ENCODE assay signal across 26 cellular contexts in genomic region chr17:17161121-17161520, GRCh38.
"Had no signal": no experiment of that assay in that cellular context is flagged by ENCODE, and none has a peak within 500 bp of the region (broad histone marks: within the 10 kb centered on the region; RNA-seq: fewer than 3 reads in every experiment).

No MANE protein-coding gene starts in this region.

- H3K4me1 Mint-ChIP-seq: mesothelial cell of epicardium had no signal

- H3K27me3 Mint-ChIP-seq: naive B cell had no signal

- DNase-seq: dermis blood vessel endothelial cell; effector memory CD4-positive, alpha-beta T cell; foreskin keratinocyte; glutamatergic neuron; hippocampal formation; kidney glomerular epithelial cell; mesenchymal stem cell; mucosa of descending colon; naive B cell; nephron progenitor cell; nucleus accumbens; stimulated activated CD4-positive, alpha-beta T cell treated with anti-CD3 and anti-CD28 coated beads, Interleukin-2, amount 100 ng/mL, for 24 hours; stimulated activated CD4-positive, alpha-beta T cell treated with anti-CD3 and anti-CD28 coated beads, Interleukin-4, amount 100 ng/mL, for 24 hours; stimulated activated naive CD8-positive, alpha-beta T cell treated with anti-CD3 and anti-CD28 coated beads, Interleukin-15, Interleukin-2, amounts not matched to agents 100 U/mL and 50 U/mL, for 24 hours; testis; upper lobe of left lung had no signal

- H3K4me3 Mint-ChIP-seq: mesothelial cell of epicardium; naive B cell; nephron progenitor cell; stimulated activated effector memory CD8-positive, alpha-beta T cell treated with anti-CD3 and anti-CD28 coated beads, Interleukin-12 subunit alpha, Interleukin-12 subunit beta, amount 100 ng/mL, for 72 hours had no signal

- ATAC-seq: foreskin keratinocyte; gastroesophageal sphincter; left lobe of liver; mucosa of descending colon; sciatic nerve; stimulated activated effector memory CD8-positive, alpha-beta T cell treated with anti-CD3 and anti-CD28 coated beads, Interleukin-12 subunit alpha, Interleukin-12 subunit beta, amount 100 ng/mL, for 72 hours; stimulated activated naive CD8-positive, alpha-beta T cell treated with anti-CD3 and anti-CD28 coated beads, Interleukin-15, Interleukin-2, amounts not matched to agents 100 U/mL and 50 U/mL, for 24 hours had no signal

- H3K9me3 Mint-ChIP-seq: mesothelial cell of epicardium; naive B cell; nephron progenitor cell; stimulated activated effector memory CD8-positive, alpha-beta T cell treated with anti-CD3 and anti-CD28 coated beads, Interleukin-12 subunit alpha, Interleukin-12 subunit beta, amount 100 ng/mL, for 72 hours had no signal

- H3K27ac Mint-ChIP-seq: mesothelial cell of epicardium, nephron progenitor cell had no signal

- H3K9me3 ChIP-seq: esophagus muscularis mucosa, gastroesophageal sphincter, heart right ventricle, mucosa of descending colon, prostate gland, right atrium auricular region, testis, tibial nerve, upper lobe of left lung had no signal
